Comparison of ENCODE assay signal across 1 cellular context in genomic region chr12:6375269-6376078, GRCh38.
TF ChIP-seq lines count a peak whose summit lies in the region.

Gene SCNN1A, minus strand, starts transcription at chr12:6375563. Its CDS starts 780 bp downstream, at chr12:6374783.

TF ChIP-seq in WTC11, 78 proteins besides CTCF, POLR2A, EP300 and RAD21 (continued from another document):
- TF ChIP-seq, protein P1, sequence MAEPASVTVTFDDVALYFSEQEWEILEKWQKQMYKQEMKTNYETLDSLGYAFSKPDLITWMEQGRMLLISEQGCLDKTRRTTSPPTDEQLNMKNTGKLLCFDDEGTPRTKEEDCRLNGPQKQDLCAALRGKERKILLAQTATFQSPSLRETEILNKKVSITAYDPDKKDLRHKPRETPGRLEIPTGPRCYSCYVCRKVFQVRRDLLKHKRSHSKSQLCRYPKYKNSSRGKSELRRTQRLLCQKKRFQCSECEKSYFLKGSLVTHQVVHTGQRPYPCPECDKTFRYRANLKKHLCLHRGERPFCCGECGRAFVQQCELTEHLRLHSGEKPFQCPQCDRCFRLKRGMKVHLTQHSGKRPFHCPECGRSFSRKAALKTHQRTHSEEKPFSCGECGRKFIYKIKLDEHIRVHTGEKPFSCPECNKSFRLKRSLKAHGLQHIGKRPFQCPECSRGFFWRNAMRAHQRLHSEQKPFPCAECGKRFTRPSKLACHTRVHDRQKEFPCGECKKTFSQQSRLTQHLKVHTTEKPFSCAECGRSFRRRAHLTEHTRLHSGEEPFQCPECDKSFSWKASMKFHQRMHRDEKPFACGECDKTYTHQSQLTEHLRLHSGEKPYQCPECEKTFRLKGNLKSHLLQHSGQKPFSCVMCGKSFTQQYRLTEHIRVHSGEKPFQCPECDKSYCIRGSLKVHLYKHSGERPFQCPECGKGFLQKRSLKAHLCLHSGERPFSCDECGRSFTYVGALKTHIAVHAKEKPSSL (CRISPR knock-in tag; conservative IDR thresholded peaks at IDR 0.05), result no peak
- no peak for TF ChIP-seq SOX15 (CRISPR knock-in tag; IDR thresholded peaks at IDR 0.05)
TF ChIP-seq in WTC11: peak in this region for 16.
